In genomic region chr12:51527872-51528271, GRCh38 we compare ENCODE assay signal across 23 cellular contexts.
"Had no signal": no experiment of that assay in that cellular context is flagged by ENCODE, and none has a peak within 500 bp of the region (broad histone marks: within the 10 kb centered on the region; RNA-seq: fewer than 3 reads in every experiment).

No MANE protein-coding gene starts in this region.

- H3K27ac ChIP-seq: dorsolateral prefrontal cortex, neural progenitor cell, parathyroid adenoma, right lobe of liver, suprapubic skin, transverse colon had no signal

- H3K4me3 Mint-ChIP-seq: immature natural killer cell; memory B cell; mesothelial cell of epicardium; naive B cell; nephron; neural progenitor cell; stimulated activated naive CD8-positive, alpha-beta T cell treated with anti-CD3 and anti-CD28 coated beads, Interleukin-15, amount 100 ng/mL, for 72 hours had no signal

- H3K9ac ChIP-seq: neural progenitor cell, parathyroid adenoma had no signal

- H3K36me3 Mint-ChIP-seq: immature natural killer cell, memory B cell, mesothelial cell of epicardium, naive B cell, neural progenitor cell had no signal

- H3K9me3 Mint-ChIP-seq: immature natural killer cell; memory B cell; mesothelial cell of epicardium; naive B cell; nephron; neural progenitor cell; stimulated activated naive CD8-positive, alpha-beta T cell treated with anti-CD3 and anti-CD28 coated beads, Interleukin-15, amount 100 ng/mL, for 72 hours had no signal

- H3K79me2 ChIP-seq: parathyroid adenoma had no signal

- H3K9me3 ChIP-seq: mucosa of descending colon, right lobe of liver, suprapubic skin, transverse colon had no signal

- H3K36me3 ChIP-seq: neural progenitor cell, right lobe of liver, suprapubic skin, transverse colon had no signal

- DNase-seq: cortex of kidney; dorsolateral prefrontal cortex; effector CD4-positive, alpha-beta T cell; hypothalamus; immature natural killer cell; left ventricle myocardium superior; mucosa of descending colon; naive B cell; right lobe of liver; small intestine; stimulated activated CD4-positive, alpha-beta T cell treated with anti-CD3 and anti-CD28 coated beads, Interleukin-15, amount 100 ng/mL, for 24 hours; stimulated activated CD4-positive, alpha-beta T cell treated with anti-CD3 and anti-CD28 coated beads, Interleukin-2, amount 100 ng/mL, for 48 hours; stimulated activated naive CD4-positive, alpha-beta T cell; stimulated activated naive CD8-positive, alpha-beta T cell treated with anti-CD3 and anti-CD28 coated beads, Interleukin-15, amount 100 ng/mL, for 72 hours; transverse colon had no signal

- H3K4me1 ChIP-seq: neural progenitor cell, parathyroid adenoma, right lobe of liver, suprapubic skin had no signal

- H3K27me3 ChIP-seq: dorsolateral prefrontal cortex, right lobe of liver had no signal

- H2AFZ ChIP-seq: neural progenitor cell, parathyroid adenoma had no signal

- H3K27ac Mint-ChIP-seq: immature natural killer cell, memory B cell, nephron, neural progenitor cell, progenitor cell of endocrine pancreas had no signal

- H3K4me2 ChIP-seq: neural progenitor cell had no signal

- H3K27me3 Mint-ChIP-seq: progenitor cell of endocrine pancreas had no signal

- ATAC-seq: left ventricle myocardium superior; mucosa of descending colon; right lobe of liver; stimulated activated naive CD8-positive, alpha-beta T cell treated with anti-CD3 and anti-CD28 coated beads, Interleukin-15, amount 100 ng/mL, for 72 hours had no signal

- H3K4me3 ChIP-seq: dorsolateral prefrontal cortex, lung, mucosa of descending colon, neural progenitor cell, right lobe of liver, suprapubic skin, transverse colon had no signal
